ENCODE assay signal across 27 cellular contexts in genomic region chr6:134850906-134851305, GRCh38.
DNase-seq lines count a peak whose midpoint lies in the region; FAIRE-seq and TF ChIP-seq lines count a peak whose summit lies in the region.
"Had no signal": no experiment of that assay in that cellular context is flagged by ENCODE, and none has a peak within 500 bp of the region (broad histone marks: within the 10 kb centered on the region; RNA-seq: fewer than 3 reads in every experiment).

No MANE protein-coding gene starts in this region.

- no peak for FAIRE-seq in H1 (lab: Jason Lieb, UNC)
- FAIRE-seq: GM19239, keratinocyte, RCC 7860 had no signal

- H3K18ac ChIP-seq in H1 (ENCODE audit: extremely low read depth, low read length) (no peak overlapping the region), mesendoderm (ENCODE audit: low read length) (no peak overlapping the region)

- H3K4ac ChIP-seq in H1 (replicated peaks; ENCODE audit: insufficient read length, low read depth, low read length) (no peak overlapping the region), mesendoderm (ENCODE audit: low read depth, low read length) (no peak overlapping the region)

- H4K91ac ChIP-seq in H1 (replicated peaks; ENCODE audit: insufficient read length, low read length) = no peak overlapping the region

- no peak overlapping the region for H3K14ac ChIP-seq in H1 (ENCODE audit: insufficient read length)

- H3K4me1 ChIP-seq in H1 (replicated peaks in 1 of 4; ENCODE audit: control insufficient read depth in 3 of 4, insufficient read depth in 4 of 4, low read length in 3 of 4) = peaks cover 0 to 4% (median 3%) of the 10 kb centered on the region in 4 experiments; a peak in 4 of 7 replicates
- H3K4me1 ChIP-seq in mesendoderm (ENCODE audit: control insufficient read depth, low read depth, low read length) = no peaks in the 10 kb centered on the region

- no peak for TF ChIP-seq EP300 in H1 (IDR thresholded peaks at IDR 0.05; ENCODE audit: borderline replicate concordance in 1 of 2, low read depth in 2 of 2, low read length in 2 of 2)

- TF ChIP-seq CTCF in H1 (IDR thresholded peaks at IDR 0.05; ENCODE audit: control extremely low read depth in 1 of 3, insufficient read depth in 1 of 3, low read depth in 1 of 3, low read length in 3 of 3) (no peak), GM13977 (IDR thresholded peaks at IDR 0.05; ENCODE audit: extremely low read depth, insufficient read depth, missing control alignments) (no peak)

- 22% methylated on average over 7 of the region's 7 CpGs; no CpG with 5 or more reads in 1 of the 2 experiments for WGBS in H1 (ENCODE audit: extremely low coverage in 1 of 2, insufficient coverage in 1 of 2, insufficient read length in 1 of 2, insufficient replicate concordance in 2 of 2, low coverage in 1 of 2, low lambda C conversion rate in 2 of 2, missing lambda C conversion rate in 1 of 2), 2 experiments
- no CpG with 5 or more reads among the region's 7 CpGs for WGBS in mesendoderm (ENCODE audit: extremely low coverage, insufficient coverage, low lambda C conversion rate)

- H3K9me3 ChIP-seq in H1 (ENCODE audit: insufficient read depth in 2 of 2, low read depth in 1 of 2, low read length in 1 of 2) = no peaks in the 10 kb centered on the region
- H3K9me3 ChIP-seq: heart left ventricle, ovary, testis had no signal

- DNase-seq in COLO829 (ENCODE audit: low spot score) = peak; percentile 19
- DNase-seq in SW480 (ENCODE audit: low spot score) = peak; percentile 74
- no peak for DNase-seq in H1 (ENCODE audit: low read depth in 1 of 2, low spot score in 2 of 2)
- DNase-seq in mesendoderm = peak; percentile 7
- DNase-seq in dedifferentiated amniotic fluid mesenchymal stem cell (ENCODE audit: extremely low spot score) = no peak
- no peak for DNase-seq in medulla oblongata (ENCODE audit: extremely low spot score)
- no peak for DNase-seq in GM13977 (ENCODE audit: low spot score)
- DNase-seq in G401 (ENCODE audit: low spot score) = no peak
- DNase-seq: ACHN; activated naive CD4-positive, alpha-beta T cell; activated T-cell treated with anti-CD3 and anti-CD28 coated beads, Interleukin-2, amount 50 U/mL, for 24 hours; aorta; DMS153; endodermal cell; GF-D8; GOT3; heart left ventricle; NCI-H1092; NCI-H2029; NCI-H446 treated with DMSO at 0.1 percent for 48 hours; testis had no signal

- H2BK120ac ChIP-seq in H1 (replicated peaks; ENCODE audit: low read depth, low read length) (no peak overlapping the region), mesendoderm (ENCODE audit: low read depth, low read length) (no peak overlapping the region)

- H3K27me3 ChIP-seq in H1 (replicated peaks in 1 of 4; ENCODE audit: control insufficient read depth in 3 of 4, extremely low read depth in 1 of 4, insufficient read depth in 3 of 4, low read length in 3 of 4) (0 out of 7 replicates have a peak, but pooled peaks cover 0 to 2% (median 0%) of the 10 kb centered on the region in 4 experiments), mesendoderm (ENCODE audit: insufficient read depth, low read length, poor library complexity) (no peaks in the 10 kb centered on the region)
- H3K27me3 ChIP-seq: heart left ventricle, ovary, testis had no signal

- H3K79me1 ChIP-seq in H1 (ENCODE audit: low read depth, low read length) (no peaks in the 10 kb centered on the region), mesendoderm (ENCODE audit: low read length) (no peaks in the 10 kb centered on the region)

- H3K23me2 ChIP-seq in H1 (ENCODE audit: low read depth, low read length) = no peaks in the 10 kb centered on the region

- H4K20me1 ChIP-seq in H1 (replicated peaks in 1 of 2; ENCODE audit: control insufficient read depth in 1 of 2, insufficient read depth in 2 of 2, low read length in 2 of 2) = no peaks in the 10 kb centered on the region

- POLR2A ChIA-PET in H1 (lab: Charles Lee; ENCODE audit: partially characterized antibody) = no interaction called here

- H3K36me3 ChIP-seq in H1 (ENCODE audit: control insufficient read depth in 2 of 4, insufficient read depth in 4 of 4, low read length in 3 of 4) (no peaks in the 10 kb centered on the region), mesendoderm (ENCODE audit: control insufficient read depth, insufficient read depth, low read length) (no peaks in the 10 kb centered on the region)
- H3K36me3 ChIP-seq: heart left ventricle, ovary had no signal

- no peak overlapping the region for H2BK12ac ChIP-seq in H1 (ENCODE audit: low read depth, low read length)

- no peak for TF ChIP-seq RAD21 in H1 (IDR thresholded peaks at IDR 0.05 in 1 of 2, conservative IDR thresholded peaks at IDR 0.05 in 1 of 2; ENCODE audit: low read depth in 2 of 2, low read length in 2 of 2)

- no peaks in the 10 kb centered on the region for H3K79me2 ChIP-seq in H1 (ENCODE audit: control insufficient read depth in 1 of 2, insufficient read depth in 2 of 2, low read length in 2 of 2)
- no peaks in the 10 kb centered on the region for H3K79me2 ChIP-seq in mesendoderm (ENCODE audit: control insufficient read depth, insufficient read depth, low read length)

- H4K5ac ChIP-seq in H1 (ENCODE audit: insufficient read length, low read depth, low read length) (no peak overlapping the region), mesendoderm (ENCODE audit: low read length) (no peak overlapping the region)

- H3K56ac ChIP-seq in H1 (replicated peaks; ENCODE audit: insufficient read length, low read depth, low read length) = no peak overlapping the region
- no peak overlapping the region for H3K56ac ChIP-seq in mesendoderm (ENCODE audit: low read length)

- 0 out of 8 replicates have a peak overlapping the region, but pooled peaks of 1 of the 4 experiments have one; percentile 5 for H3K4me3 ChIP-seq in H1 (ENCODE audit: extremely low read depth in 1 of 4, insufficient read depth in 2 of 4, low read depth in 3 of 4, low read length in 4 of 4)
- no peak overlapping the region for H3K4me3 ChIP-seq in mesendoderm (ENCODE audit: low read length)
- H3K4me3 ChIP-seq: heart left ventricle, lung, ovary, SK-N-MC, testis had no signal

- H2AFZ ChIP-seq in H1 (ENCODE audit: low read length) = peak overlapping the region; percentile 42

- H3K4me2 ChIP-seq in H1 (ENCODE audit: insufficient read depth in 1 of 2, low read depth in 2 of 2, low read length in 2 of 2) (peak overlapping the region; percentile 22 to 45; a peak in 2 of 4 replicates), mesendoderm (ENCODE audit: low read length) (no peak overlapping the region)

- TF ChIP-seq POLR2A in H1 (IDR thresholded peaks at IDR 0.05; ENCODE audit: control extremely low read depth in 1 of 2, low read depth in 2 of 2, low read length in 2 of 2) = no peak

- H2AK5ac ChIP-seq in H1 (ENCODE audit: low read depth, low read length) (no peak overlapping the region), mesendoderm (ENCODE audit: low read length) (no peak overlapping the region)

- in situ Hi-C loops in GM13977 (cut with MboI; ENCODE audit: low pct_unique_long_range_greater_than_20kb, low sequenced_read_pairs, unreplicated experiment) = no loop called here
- in situ Hi-C loops in G401 (cut with HindIII; ENCODE audit: low sequenced_read_pairs) = no loop called here

- H3K23ac ChIP-seq in H1 (ENCODE audit: insufficient read length) = no peak overlapping the region
- H3K23ac ChIP-seq in mesendoderm (ENCODE audit: low read length) = no peak overlapping the region

- no peak overlapping the region for H2BK20ac ChIP-seq in H1 (ENCODE audit: low read length)

- H3K27ac ChIP-seq in H1 (ENCODE audit: low read depth, low read length) (no peak overlapping the region), mesendoderm (ENCODE audit: low read depth, low read length) (no peak overlapping the region)
- H3K27ac ChIP-seq: heart left ventricle, SK-N-MC, testis had no signal

- H4K8ac ChIP-seq in H1 (ENCODE audit: extremely low read depth, insufficient read depth, low read length) (no peak overlapping the region), mesendoderm (ENCODE audit: low read depth, low read length) (no peak overlapping the region)

- H3K9ac ChIP-seq in H1 (replicated peaks in 1 of 4; ENCODE audit: extremely low read depth in 1 of 4, low read depth in 3 of 4, low read length in 3 of 4) = no peak overlapping the region; a peak in 1 of 7 replicates
- no peak overlapping the region for H3K9ac ChIP-seq in mesendoderm (ENCODE audit: low read length)

- H2BK15ac ChIP-seq in H1 (ENCODE audit: low read length) (no peak overlapping the region), mesendoderm (replicated peaks; ENCODE audit: low read depth) (no peak overlapping the region)

- CTCF ChIA-PET in H1 (lab: Charles Lee; ENCODE audit: partially characterized antibody) = interaction anchor here (0.7 to 1.8 kb wide), 4 partner anchors 10 to 1597 kb away, joined by 3 to 6 read pairs (median 4); no protein-coding TSS in a partner anchor

- no peak overlapping the region for H2BK5ac ChIP-seq in H1 (ENCODE audit: low read depth, low read length)
- H2BK5ac ChIP-seq in mesendoderm (ENCODE audit: low read length) = no peak overlapping the region

TF ChIP-seq in H1, 55 proteins besides CTCF, POLR2A, EP300 and RAD21:
- TF ChIP-seq EGR1 (IDR thresholded peaks at IDR 0.05; ENCODE audit: borderline replicate concordance, low read depth, low read length) (no peak), KDM1A (IDR thresholded peaks at IDR 0.05; ENCODE audit: borderline replicate concordance, low read length) (no peak), NRF1 (IDR thresholded peaks at IDR 0.05; ENCODE audit: low read depth, low read length) (no peak), E2F6 (IDR thresholded peaks at IDR 0.05) (no peak), SAP30 (IDR thresholded peaks at IDR 0.05; ENCODE audit: insufficient read depth, insufficient replicate concordance, low read length) (no peak), BCL11A (IDR thresholded peaks at IDR 0.05; ENCODE audit: low read depth in 2 of 2, low read length in 2 of 2) (no peak), GTF2F1 (IDR thresholded peaks at IDR 0.05; ENCODE audit: borderline replicate concordance, low read depth, low read length) (no peak)

Comparison
In these comparisons a context has a peak if more than half of its experiments do, and no peak if none do; other contexts are left out.
1. DNase-seq: peak in COLO829 (single experiment), SW480 (single experiment) and mesendoderm (single experiment); none in H1 (0 of 2), dedifferentiated amniotic fluid mesenchymal stem cell (single experiment), medulla oblongata (single experiment), GM13977 (single experiment) and G401 (single experiment).